In genomic region chr12:23895792-23896218, GRCh38 we compare ENCODE assay signal across 12 cellular contexts. TPM values are rescaled to one million over a fixed set of nuclear protein-coding genes. Genes with fewer than 3 reads are reported as not detected.
DNase-seq lines count a peak whose midpoint lies in the region; ATAC-seq, FAIRE-seq and TF ChIP-seq lines count a peak whose summit lies in the region.
"Had no signal": no experiment of that assay in that cellular context is flagged by ENCODE, and none has a peak within 500 bp of the region (broad histone marks: within the 10 kb centered on the region; RNA-seq: fewer than 3 reads in every experiment).

No MANE protein-coding gene starts in this region.

- H3K27ac ChIP-seq in iPS-20b (ENCODE audit: low read length) (peak overlapping the region; percentile 52), breast epithelium (no peak overlapping the region)
- H3K27ac ChIP-seq: skin epidermis, WERI-Rb-1 had no signal

- H3K9ac ChIP-seq in iPS-20b (ENCODE audit: low read depth, low read length): peak overlapping the region; percentile 46; the same call in 1 of the 2 replicates

- ATAC-seq in GM18517 (IDR thresholded peaks at IDR 0.05; ENCODE audit: unreplicated experiment): no peak
- ATAC-seq in omental fat pad (ENCODE audit: low FRiP score): no peak
- ATAC-seq: mucosa of descending colon had no signal

- intact Hi-C loops in breast epithelium (cut with DNase I; ENCODE audit: low total_unique reads): no loop called here

- no peak for TF ChIP-seq POLR2A in breast epithelium (IDR thresholded peaks at IDR 0.05)

- 0 out of 2 replicates have a peak, but pooled peaks cover under 1% of the 10 kb centered on the region for H3K9me3 ChIP-seq in iPS-20b (ENCODE audit: insufficient read depth, low read depth, low read length)
- H3K9me3 ChIP-seq in breast epithelium: peaks cover under 1 to 2% of the 10 kb centered on the region in 2 donors
- H3K9me3 ChIP-seq: mucosa of descending colon had no signal

- TF ChIP-seq CTCF in D721Med (IDR thresholded peaks at IDR 0.05; ENCODE audit: insufficient read depth, missing control alignments) (no peak), omental fat pad (IDR thresholded peaks at IDR 0.05) (no peak), breast epithelium (IDR thresholded peaks at IDR 0.05) (no peak)

- H3K36me3 ChIP-seq in iPS-20b (ENCODE audit: insufficient read depth, low read depth, low read length) (no peaks in the 10 kb centered on the region), breast epithelium (no peaks in the 10 kb centered on the region)
- H3K36me3 ChIP-seq: WERI-Rb-1 had no signal

- peak; percentile 67 for FAIRE-seq in D721Med (lab: Jason Lieb, UNC)

- no peaks in the 10 kb centered on the region for H3K27me3 ChIP-seq in iPS-20b (ENCODE audit: insufficient read depth, low read length)
- H3K27me3 ChIP-seq in breast epithelium: no peaks in the 10 kb centered on the region

- DNase-seq in D721Med (ENCODE audit: insufficient read length, low spot score) (no peak), NCI-H187 treated with DMSO at 0.1 percent for 48 hours (lab: John Stamatoyannopoulos, UW) (peak; percentile 31), amygdala (lab: John Stamatoyannopoulos, UW) (peak in 32 of 56 donors; percentile 3 to 64 (median 14)), omental fat pad (ENCODE audit: low spot score) (no peak), breast epithelium (ENCODE audit: low spot score in 2 of 2) (no peak)
- no peak for DNase-seq in activated T-cell treated with anti-CD3 and anti-CD28 coated beads, Interleukin-2, amount 50 U/mL, for 1 hour
- DNase-seq: GF-D8, mucosa of descending colon, WERI-Rb-1 had no signal

- H3K4me3 ChIP-seq in iPS-20b (ENCODE audit: low read length) (no peak overlapping the region), breast epithelium (peak overlapping the region in 1 of 3 donors; percentile 11)
- H3K4me3 ChIP-seq: mucosa of descending colon, skin epidermis had no signal

- H3K4me1 ChIP-seq in iPS-20b (ENCODE audit: insufficient read depth, low read length): peaks cover 11% of the 10 kb centered on the region
- H3K4me1 ChIP-seq in breast epithelium: no peaks in the 10 kb centered on the region

RNA-seq across cellular contexts. Expression of gene SOX5, which starts 53.7 kb away (rescaled TPM):
- total RNA-seq in omental fat pad: 10 to 100 TPM; 22.1 to 67.6 (median 34.6) TPM
- 10 to 100 TPM; 10.5 to 42.1 (median 11.7) TPM for total RNA-seq in breast epithelium

Comparison
In these comparisons a context has a peak if more than half of its experiments do, and no peak if none do; other contexts are left out.
1. DNase-seq: peak in NCI-H187 treated with DMSO at 0.1 percent for 48 hours (single experiment) and amygdala (32 of 56); none in D721Med (single experiment), omental fat pad (single experiment), activated T-cell treated with anti-CD3 and anti-CD28 coated beads, Interleukin-2, amount 50 U/mL, for 1 hour (single experiment) and breast epithelium (0 of 2).